Comparison of ENCODE assay signal across 8 cellular contexts in genomic region chrX:73944582-73944947, GRCh38.
DNase-seq lines count a peak whose midpoint lies in the region; TF ChIP-seq lines count a peak whose summit lies in the region.

No MANE protein-coding gene starts in this region.

- H3K9me3 ChIP-seq in esophagus muscularis mucosa (no peaks in the 10 kb centered on the region), parathyroid adenoma (ENCODE audit: control insufficient read depth, low read length) (no peaks in the 10 kb centered on the region)

- TF ChIP-seq POLR2A in esophagus muscularis mucosa (IDR thresholded peaks at IDR 0.05; ENCODE audit: low read depth), result no peak

- H3K4me1 ChIP-seq in esophagus muscularis mucosa, result peaks cover 15 to 42% (median 15%) of the 10 kb centered on the region in 4 donors
- H3K4me1 ChIP-seq in parathyroid adenoma, result no peaks in the 10 kb centered on the region

- CTCF ChIA-PET in RWPE1 (lab: Yijun Ruan, JAX), result no interaction called here

- H3K4me3 ChIP-seq in esophagus muscularis mucosa, result peak overlapping the region; percentile 61 to 91 (median 76)
- peak overlapping the region; percentile 90 for H3K4me3 ChIP-seq in parathyroid adenoma (ENCODE audit: low read depth, low read length)

- H3K4me1 Mint-ChIP-seq in T-helper 1 cell treated with Interleukin-12 subunit alpha and Interleukin-12 subunit beta and Interleukin-4 antibody, amounts not matched to agents 30 μg/mL and 1 μg/mL, for 36 hours (ENCODE audit: low read depth), result peaks cover 14% of the 10 kb centered on the region

- H2AFZ ChIP-seq in parathyroid adenoma, result peak overlapping the region; percentile 81

- H3K9ac ChIP-seq in parathyroid adenoma, result peak overlapping the region; percentile 37

- peak overlapping the region; percentile 52 for H3K4me2 ChIP-seq in parathyroid adenoma (ENCODE audit: low read length)

- no peaks in the 10 kb centered on the region for H3K9me3 Mint-ChIP-seq in T-helper 1 cell treated with Interleukin-12 subunit alpha and Interleukin-12 subunit beta and Interleukin-4 antibody, amounts not matched to agents 30 μg/mL and 1 μg/mL, for 36 hours

- 0% methylated on average over 8 of the region's 8 CpGs for whole genome bisulfite sequencing in esophagus muscularis mucosa

- no peaks in the 10 kb centered on the region for H3K27me3 Mint-ChIP-seq in T-helper 1 cell treated with Interleukin-12 subunit alpha and Interleukin-12 subunit beta and Interleukin-4 antibody, amounts not matched to agents 30 μg/mL and 1 μg/mL, for 36 hours (ENCODE audit: low read depth)

- H3K27me3 ChIP-seq in esophagus muscularis mucosa, result no peaks in the 10 kb centered on the region
- H3K27me3 ChIP-seq in parathyroid adenoma (ENCODE audit: control insufficient read depth, insufficient read depth, low read length), result no peaks in the 10 kb centered on the region

- peaks cover 10% of the 10 kb centered on the region for H3K79me2 ChIP-seq in parathyroid adenoma

- POLR2A ChIA-PET in RWPE1 (lab: Yijun Ruan, JAX; ENCODE audit: low non-redundant PET), result no interaction called here

- H3K36me3 ChIP-seq in esophagus muscularis mucosa (peaks cover 0 to 18% (median 4%) of the 10 kb centered on the region in 4 donors), parathyroid adenoma (ENCODE audit: control insufficient read depth, insufficient read depth, low read length) (no peaks in the 10 kb centered on the region)

- intact Hi-C loops in esophagus muscularis mucosa (cut with DNase I), result loop anchor here (2.0 kb wide), 1 partner anchor 94 kb away; no protein-coding TSS in a partner anchor
- intact Hi-C loops in posterior vena cava (cut with DNase I), result no loop called here

- no peak for TF ChIP-seq EP300 in esophagus muscularis mucosa (IDR thresholded peaks at IDR 0.05)

- peak overlapping the region; percentile 82 for H3K4me3 Mint-ChIP-seq in T-helper 1 cell treated with Interleukin-12 subunit alpha and Interleukin-12 subunit beta and Interleukin-4 antibody, amounts not matched to agents 30 μg/mL and 1 μg/mL, for 36 hours

- TF ChIP-seq CTCF in RWPE1 (conservative IDR thresholded peaks at IDR 0.05; ENCODE audit: low read depth) (no peak), esophagus muscularis mucosa (IDR thresholded peaks at IDR 0.05) (no peak), parathyroid adenoma (IDR thresholded peaks at IDR 0.05) (no peak)

- DNase-seq in T-helper 1 cell (no peak), RWPE1 (ENCODE audit: low spot score) (no peak), esophagus muscularis mucosa (ENCODE audit: extremely low spot score) (no peak), putamen (ENCODE audit: low spot score) (no peak), posterior vena cava (ENCODE audit: low spot score) (no peak), OCI-M2 (lab: John Stamatoyannopoulos, UW; ENCODE audit: unreplicated experiment) (no peak)

- H3K27ac ChIP-seq in RWPE1, result peak overlapping the region; percentile 73
- H3K27ac ChIP-seq in esophagus muscularis mucosa (replicated peaks in 1 of 4), result peak overlapping the region; percentile 77 to 87 (median 84)
- peak overlapping the region; percentile 86 for H3K27ac ChIP-seq in parathyroid adenoma

- H3K36me3 Mint-ChIP-seq in T-helper 1 cell treated with Interleukin-12 subunit alpha and Interleukin-12 subunit beta and Interleukin-4 antibody, amounts not matched to agents 30 μg/mL and 1 μg/mL, for 36 hours (ENCODE audit: low read depth), result peaks cover 6% of the 10 kb centered on the region

- peak overlapping the region; percentile 90 for H3K27ac Mint-ChIP-seq in T-helper 1 cell treated with Interleukin-12 subunit alpha and Interleukin-12 subunit beta and Interleukin-4 antibody, amounts not matched to agents 30 μg/mL and 1 μg/mL, for 36 hours
